ENCODE assay signal across 19 cellular contexts in genomic region chr18:48055351-48055750, GRCh38.
"Had no signal": no experiment of that assay in that cellular context is flagged by ENCODE, and none has a peak within 500 bp of the region (broad histone marks: within the 10 kb centered on the region; RNA-seq: fewer than 3 reads in every experiment).

No MANE protein-coding gene starts in this region.

- H3K4me1 ChIP-seq: SJCRH30 had no signal

- H3K27ac ChIP-seq: SJCRH30 had no signal

- ATAC-seq: Panc1, PC-3, Right ventricle myocardium inferior, SK-N-SH treated with all-trans-retinoic acid at 6 μM for 48 hours had no signal

- H3K4me3 ChIP-seq: MG63, SJCRH30 had no signal

- DNase-seq: Karpas-422, KG1, MG63, NCI-H1092, NCI-H1105 treated with DMSO at 0.1 percent for 48 hours, NCI-H1417 treated with DMSO at 0.1 percent for 48 hours, NCI-H1694 treated with DMSO at 0.1 percent for 48 hours, NCI-H1930, NCI-H2081, NCI-H2107, NCI-H2227 treated with DMSO at 0.1 percent for 48 hours, NCI-H524, NCI-H774, PC-3, SHP77 treated with DMSO at 0.1 percent for 48 hours, SJCRH30 had no signal

- H3K27me3 ChIP-seq: SJCRH30 had no signal

- H3K36me3 ChIP-seq: MG63, SJCRH30 had no signal

- H3K9me3 ChIP-seq: MG63, SJCRH30 had no signal
